In genomic region chr16:31149332-31149731, GRCh38 we compare ENCODE assay signal across 24 cellular contexts. TPM values are rescaled to one million over a fixed set of nuclear protein-coding genes. Genes with fewer than 3 reads are reported as not detected.
DNase-seq lines count a peak whose midpoint lies in the region; FAIRE-seq and TF ChIP-seq lines count a peak whose summit lies in the region.
"Had no signal": no experiment of that assay in that cellular context is flagged by ENCODE, and none has a peak within 500 bp of the region (broad histone marks: within the 10 kb centered on the region; RNA-seq: fewer than 3 reads in every experiment).

No MANE protein-coding gene starts in this region.

- no peak overlapping the region for H3K56ac ChIP-seq in H1 (replicated peaks; ENCODE audit: insufficient read length, low read depth, low read length)

- H3K18ac ChIP-seq in H1 (ENCODE audit: extremely low read depth, low read length), result no peak overlapping the region

- WGBS in H1 (ENCODE audit: extremely low coverage in 1 of 2, insufficient coverage in 1 of 2, insufficient read length in 1 of 2, insufficient replicate concordance in 2 of 2, low coverage in 1 of 2, low lambda C conversion rate in 2 of 2, missing lambda C conversion rate in 1 of 2), 2 experiments, result 67% methylated on average over 2 of the region's 5 CpGs; no CpG with 5 or more reads in 1 of the 2 experiments

- in situ Hi-C loops in HAP-1 (cut with MboI; ENCODE audit: low sequenced_read_pairs), result no loop called here

- TF ChIP-seq EP300 in H1 (IDR thresholded peaks at IDR 0.05; ENCODE audit: borderline replicate concordance in 1 of 2, low read depth in 2 of 2, low read length in 2 of 2), result no peak

- 0 out of 2 replicates have a peak overlapping the region, but pooled peaks have one; percentile 53 for H2BK12ac ChIP-seq in H1 (ENCODE audit: low read depth, low read length)

- no peak for FAIRE-seq in H1 (lab: Jason Lieb, UNC)

- TF ChIP-seq POLR2A in H1 (IDR thresholded peaks at IDR 0.05; ENCODE audit: control extremely low read depth in 1 of 2, low read depth in 2 of 2, low read length in 2 of 2), result no peak

- no peak overlapping the region for H2BK120ac ChIP-seq in H1 (replicated peaks; ENCODE audit: low read depth, low read length)

- H3K9me3 ChIP-seq in H1 (ENCODE audit: insufficient read depth in 2 of 2, low read depth in 1 of 2, low read length in 1 of 2) (no peaks in the 10 kb centered on the region), osteoblast (ENCODE audit: low read depth, low read length) (no peaks in the 10 kb centered on the region), HAP-1 (no peaks in the 10 kb centered on the region)
- H3K9me3 ChIP-seq: Peyer's patch, tibial artery had no signal

- H3K4me3 ChIP-seq in H1 (ENCODE audit: extremely low read depth in 1 of 4, insufficient read depth in 2 of 4, low read depth in 3 of 4, low read length in 4 of 4), result no peak overlapping the region
- H3K4me3 ChIP-seq in osteoblast (ENCODE audit: insufficient read depth, low read length), result no peak overlapping the region
- no peak overlapping the region for H3K4me3 ChIP-seq in HAP-1
- H3K4me3 ChIP-seq: tibial artery had no signal

- H3K36me3 Mint-ChIP-seq in activated CD4-positive, alpha-beta T cell treated with anti-CD3 and anti-CD28 coated beads, Interleukin-2, amount 10 ng/mL, durations not matched to agents 7 days and 5 days (ENCODE audit: low read depth), result no peaks in the 10 kb centered on the region
- H3K36me3 Mint-ChIP-seq: activated naive CD4-positive, alpha-beta T cell treated with anti-CD3 and anti-CD28 coated beads, Interleukin-2, amount 50 U/mL, for 24 hours; CD8-positive, alpha-beta T cell; IgD-negative memory B cell had no signal

- CTCF ChIA-PET in activated CD4-positive, alpha-beta T cell treated with anti-CD3 and anti-CD28 coated beads, Interleukin-2, amount 10 ng/mL, durations not matched to agents 7 days and 5 days (lab: Charles Lee), result no interaction called here
- CTCF ChIA-PET in H1 (lab: Charles Lee; ENCODE audit: partially characterized antibody), result interaction anchor here (0.6 to 1.5 kb wide), 3 partner anchors 10 to 574 kb away, joined by 3 to 5 read pairs (median 3); no protein-coding TSS in a partner anchor

- TF ChIP-seq RAD21 in H1 (IDR thresholded peaks at IDR 0.05 in 1 of 2, conservative IDR thresholded peaks at IDR 0.05 in 1 of 2; ENCODE audit: low read depth in 2 of 2, low read length in 2 of 2), result no peak

- H4K8ac ChIP-seq in H1 (ENCODE audit: extremely low read depth, insufficient read depth, low read length), result no peak overlapping the region

- H2BK20ac ChIP-seq in H1 (ENCODE audit: low read length), result no peak overlapping the region

- H3K36me3 ChIP-seq in H1 (ENCODE audit: control insufficient read depth in 2 of 4, insufficient read depth in 4 of 4, low read length in 3 of 4), result no peaks in the 10 kb centered on the region
- H3K36me3 ChIP-seq in osteoblast (ENCODE audit: insufficient read depth, low read length), result no peaks in the 10 kb centered on the region
- no peaks in the 10 kb centered on the region for H3K36me3 ChIP-seq in HAP-1 (replicated peaks)
- H3K36me3 ChIP-seq: Peyer's patch, tibial artery had no signal

- H3K23me2 ChIP-seq in H1 (ENCODE audit: low read depth, low read length), result peaks cover 7% of the 10 kb centered on the region; the same call in 1 of the 2 replicates

- H2AFZ ChIP-seq in H1 (ENCODE audit: low read length) (no peak overlapping the region), osteoblast (ENCODE audit: low read length) (no peak overlapping the region)
- H2AFZ ChIP-seq: parathyroid adenoma had no signal

- H3K4me3 Mint-ChIP-seq in activated CD4-positive, alpha-beta T cell treated with anti-CD3 and anti-CD28 coated beads, Interleukin-2, amount 10 ng/mL, durations not matched to agents 7 days and 5 days, result no peak overlapping the region
- H3K4me3 Mint-ChIP-seq: activated CD8-positive, alpha-beta T cell treated with anti-CD3 and anti-CD28 coated beads for 36 hours; activated naive CD4-positive, alpha-beta T cell treated with anti-CD3 and anti-CD28 coated beads, Interleukin-2, amount 50 U/mL, for 24 hours; activated T-helper 17 cell treated with anti-CD3 and anti-CD28 coated beads, Interleukin-2, amount 50 U/mL, for 72 hours; CD8-positive, alpha-beta T cell; IgD-negative memory B cell had no signal

- POLR2A ChIA-PET in activated CD4-positive, alpha-beta T cell treated with anti-CD3 and anti-CD28 coated beads, Interleukin-2, amount 10 ng/mL, durations not matched to agents 7 days and 5 days (lab: Charles Lee), result no interaction called here
- POLR2A ChIA-PET in H1 (lab: Charles Lee; ENCODE audit: partially characterized antibody), result interaction anchor here (1.6 to 34.9 kb wide), 5 partner anchors 8 to 33 kb away, joined by 5 to 713 read pairs (median 17); partner anchors contain the start of genes BCKDK, FUS, KAT8 and PRSS8

- no peaks in the 10 kb centered on the region for H3K9me3 Mint-ChIP-seq in activated CD4-positive, alpha-beta T cell treated with anti-CD3 and anti-CD28 coated beads, Interleukin-2, amount 10 ng/mL, durations not matched to agents 7 days and 5 days
- H3K9me3 Mint-ChIP-seq: activated CD8-positive, alpha-beta T cell treated with anti-CD3 and anti-CD28 coated beads for 36 hours; activated naive CD4-positive, alpha-beta T cell treated with anti-CD3 and anti-CD28 coated beads, Interleukin-2, amount 50 U/mL, for 24 hours; activated T-helper 17 cell treated with anti-CD3 and anti-CD28 coated beads, Interleukin-2, amount 50 U/mL, for 72 hours; CD8-positive, alpha-beta T cell; IgD-negative memory B cell had no signal

- DNase-seq in activated CD4-positive, alpha-beta T cell treated with anti-CD3 and anti-CD28 coated beads, Interleukin-2, amount 10 ng/mL, durations not matched to agents 7 days and 5 days, result no peak
- no peak for DNase-seq in activated CD4-positive, alpha-beta T cell treated with anti-CD3 and anti-CD28 coated beads for 4 hours
- DNase-seq in H1 (ENCODE audit: low read depth in 1 of 2, low spot score in 2 of 2) (no peak), osteoblast (ENCODE audit: insufficient read length, low spot score, missing footprints) (peak; percentile 51), HAP-1 (ENCODE audit: low spot score in 2 of 2) (no peak)
- DNase-seq in effector CD8-positive, alpha-beta T cell (lab: John Stamatoyannopoulos, UW), result no peak
- DNase-seq: activated CD8-positive, alpha-beta T cell treated with anti-CD3 and anti-CD28 coated beads for 36 hours; amygdala; CD8-positive, alpha-beta T cell; HCEC 1CT; mammary epithelial cell; NCI-H1048; NCI-H1694; NCI-H2171; NCI-H524 treated with DMSO at 0.1 percent for 48 hours; Peyer's patch; stimulated activated CD4-positive, alpha-beta T cell treated with anti-CD3 and anti-CD28 coated beads, Interleukin-2, amount 100 ng/mL, for 24 hours; tibial artery had no signal

- no peaks in the 10 kb centered on the region for H3K79me2 ChIP-seq in H1 (ENCODE audit: control insufficient read depth in 1 of 2, insufficient read depth in 2 of 2, low read length in 2 of 2)
- H3K79me2 ChIP-seq in osteoblast (ENCODE audit: insufficient read depth, low read length), result no peaks in the 10 kb centered on the region
- H3K79me2 ChIP-seq: parathyroid adenoma had no signal

- peak overlapping the region; percentile 81; the same call in 1 of the 2 replicates for H2BK15ac ChIP-seq in H1 (ENCODE audit: low read length)

- H4K5ac ChIP-seq in H1 (ENCODE audit: insufficient read length, low read depth, low read length), result no peak overlapping the region

- peaks cover 0 to 18% (median 4%) of the 10 kb centered on the region in 4 experiments; a peak in 5 of 7 replicates for H3K4me1 ChIP-seq in H1 (replicated peaks in 1 of 4; ENCODE audit: control insufficient read depth in 3 of 4, insufficient read depth in 4 of 4, low read length in 3 of 4)
- no peaks in the 10 kb centered on the region for H3K4me1 ChIP-seq in osteoblast (ENCODE audit: insufficient read depth, low read length)
- no peaks in the 10 kb centered on the region for H3K4me1 ChIP-seq in HAP-1
- H3K4me1 ChIP-seq: parathyroid adenoma had no signal

- H3K27ac Mint-ChIP-seq in activated CD4-positive, alpha-beta T cell treated with anti-CD3 and anti-CD28 coated beads, Interleukin-2, amount 10 ng/mL, durations not matched to agents 7 days and 5 days, result peak overlapping the region; percentile 22
- H3K27ac Mint-ChIP-seq: activated CD8-positive, alpha-beta T cell treated with anti-CD3 and anti-CD28 coated beads for 36 hours; activated naive CD4-positive, alpha-beta T cell treated with anti-CD3 and anti-CD28 coated beads, Interleukin-2, amount 50 U/mL, for 24 hours; activated T-helper 17 cell treated with anti-CD3 and anti-CD28 coated beads, Interleukin-2, amount 50 U/mL, for 72 hours; CD8-positive, alpha-beta T cell had no signal

- no peaks in the 10 kb centered on the region for H3K79me1 ChIP-seq in H1 (ENCODE audit: low read depth, low read length)

- TF ChIP-seq CTCF in H1 (IDR thresholded peaks at IDR 0.05; ENCODE audit: control extremely low read depth in 1 of 3, insufficient read depth in 1 of 3, low read depth in 1 of 3, low read length in 3 of 3) (no peak), osteoblast (IDR thresholded peaks at IDR 0.05; ENCODE audit: extremely low read depth, low read depth, low read length) (no peak)

- H3K27me3 Mint-ChIP-seq in activated CD4-positive, alpha-beta T cell treated with anti-CD3 and anti-CD28 coated beads, Interleukin-2, amount 10 ng/mL, durations not matched to agents 7 days and 5 days, result peaks cover 10% of the 10 kb centered on the region
- H3K27me3 Mint-ChIP-seq: activated CD8-positive, alpha-beta T cell treated with anti-CD3 and anti-CD28 coated beads for 36 hours; activated naive CD4-positive, alpha-beta T cell treated with anti-CD3 and anti-CD28 coated beads, Interleukin-2, amount 50 U/mL, for 24 hours; activated T-helper 17 cell treated with anti-CD3 and anti-CD28 coated beads, Interleukin-2, amount 50 U/mL, for 72 hours had no signal

- peak overlapping the region; percentile 26; the same call in 1 of the 2 replicates for H2BK5ac ChIP-seq in H1 (ENCODE audit: low read depth, low read length)

- no peak overlapping the region for H3K27ac ChIP-seq in H1 (ENCODE audit: low read depth, low read length)
- H3K27ac ChIP-seq in osteoblast (ENCODE audit: low read depth, low read length), result no peak overlapping the region
- H3K27ac ChIP-seq: 22Rv1, parathyroid adenoma, tibial artery had no signal

- H4K20me1 ChIP-seq in H1 (replicated peaks in 1 of 2; ENCODE audit: control insufficient read depth in 1 of 2, insufficient read depth in 2 of 2, low read length in 2 of 2), result no peaks in the 10 kb centered on the region
- H4K20me1 ChIP-seq in osteoblast (ENCODE audit: insufficient read depth, low read length), result no peaks in the 10 kb centered on the region

- no peak overlapping the region for H3K14ac ChIP-seq in H1 (ENCODE audit: insufficient read length)

- peaks cover 15% of the 10 kb centered on the region for H3K4me1 Mint-ChIP-seq in activated CD4-positive, alpha-beta T cell treated with anti-CD3 and anti-CD28 coated beads, Interleukin-2, amount 10 ng/mL, durations not matched to agents 7 days and 5 days
- H3K4me1 Mint-ChIP-seq: activated naive CD4-positive, alpha-beta T cell treated with anti-CD3 and anti-CD28 coated beads, Interleukin-2, amount 50 U/mL, for 24 hours; activated T-helper 17 cell treated with anti-CD3 and anti-CD28 coated beads, Interleukin-2, amount 50 U/mL, for 72 hours; IgD-negative memory B cell had no signal

- H3K27me3 ChIP-seq in H1 (replicated peaks in 1 of 4; ENCODE audit: control insufficient read depth in 3 of 4, extremely low read depth in 1 of 4, insufficient read depth in 3 of 4, low read length in 3 of 4) (peaks cover 0 to 11% (median 5%) of the 10 kb centered on the region in 4 experiments; a peak in 4 of 7 replicates), osteoblast (ENCODE audit: insufficient read depth, low read length) (peaks cover 30% of the 10 kb centered on the region), HAP-1 (ENCODE audit: low read depth) (no peaks in the 10 kb centered on the region)
- H3K27me3 ChIP-seq: Peyer's patch had no signal

- no peak overlapping the region; the same call in 1 of the 2 replicates for H2AK5ac ChIP-seq in H1 (ENCODE audit: low read depth, low read length)

- no peak overlapping the region for H3K9ac ChIP-seq in H1 (replicated peaks in 1 of 4; ENCODE audit: extremely low read depth in 1 of 4, low read depth in 3 of 4, low read length in 3 of 4)
- H3K9ac ChIP-seq: parathyroid adenoma had no signal

- no peak overlapping the region for H3K23ac ChIP-seq in H1 (ENCODE audit: insufficient read length)

- H3K4me2 ChIP-seq in H1 (ENCODE audit: insufficient read depth in 1 of 2, low read depth in 2 of 2, low read length in 2 of 2), result no peak overlapping the region; a peak in 2 of 4 replicates
- H3K4me2 ChIP-seq in osteoblast (ENCODE audit: insufficient read depth, low read length), result no peak overlapping the region

- H4K91ac ChIP-seq in H1 (replicated peaks; ENCODE audit: insufficient read length, low read length), result no peak overlapping the region

- H3K4ac ChIP-seq in H1 (replicated peaks; ENCODE audit: insufficient read length, low read depth, low read length), result no peak overlapping the region

RNA-seq across cellular contexts. Expression of gene PRSS36, which starts 0.5 kb away (rescaled TPM):
- 1 to 10 TPM in 1 of 2 experiments, under 1 TPM in 1; 0.89 to 1.7 TPM for total RNA-seq in activated CD4-positive, alpha-beta T cell treated with anti-CD3 and anti-CD28 coated beads, Interleukin-2, amount 10 ng/mL, durations not matched to agents 7 days and 5 days
- 1.3 TPM in 2 replicates for total RNA-seq in H1 (2021; fragmentation: NEBNext Ultra II Directional; extraction: Animal tissue kit (Norgen Biotek cat#: 25700))
- polyA plus RNA-seq in H1 (2011; rRNA removed), result 1.9 and 3.1 TPM in 2 replicates
- 2.3 TPM for polyA plus RNA-seq in H1 (2011; cell fraction: cytosol; rRNA removed)
- polyA plus RNA-seq in H1 (2011; cell fraction: nucleus; rRNA removed), result 3.5 TPM
- 0.76 to 1.4 TPM (median 1.1 TPM) in 4 replicates for polyA plus RNA-seq in H1 (2012, experiment 1 of 2)
- 0.33 TPM for polyA plus RNA-seq in H1 (2012, experiment 2 of 2)
- polyA plus RNA-seq in H1 (2013, experiment 1 of 2), result 0.87 TPM
- polyA plus RNA-seq in H1 (2013, experiment 2 of 2), result 0.68 TPM
- polyA minus RNA-seq in H1 (2011; rRNA and poly(A)+ RNA removed), result 0.41 TPM in 1 of 2 replicates, not detected in the other
- not detected for polyA minus RNA-seq in H1 (2011; cell fraction: cytosol; rRNA and poly(A)+ RNA removed)
- 1.7 TPM for polyA minus RNA-seq in H1 (2011; cell fraction: nucleus; rRNA and poly(A)+ RNA removed)
- 0.29 TPM in 1 of 2 replicates, not detected in the other for total RNA-seq in osteoblast

RNA-seq across cellular contexts. Expression of gene PRSS8, which starts 13.8 kb away (rescaled TPM):
- under 1 TPM in 1 of 2 experiments, not detected in 1; 0.17 TPM for total RNA-seq in activated CD4-positive, alpha-beta T cell treated with anti-CD3 and anti-CD28 coated beads, Interleukin-2, amount 10 ng/mL, durations not matched to agents 7 days and 5 days
- 86.1 and 87.7 TPM in 2 replicates for total RNA-seq in H1 (2021; fragmentation: NEBNext Ultra II Directional; extraction: Animal tissue kit (Norgen Biotek cat#: 25700))
- 273 and 321 TPM in 2 replicates for polyA plus RNA-seq in H1 (2011; rRNA removed)
- 136 TPM for polyA plus RNA-seq in H1 (2011; cell fraction: cytosol; rRNA removed)
- polyA plus RNA-seq in H1 (2011; cell fraction: nucleus; rRNA removed), result 162 TPM
- 71.0 to 119 TPM (median 109 TPM) in 4 replicates for polyA plus RNA-seq in H1 (2012, experiment 1 of 2)
- 123 TPM for polyA plus RNA-seq in H1 (2012, experiment 2 of 2)
- 180 TPM for polyA plus RNA-seq in H1 (2013, experiment 1 of 2)
- 205 TPM for polyA plus RNA-seq in H1 (2013, experiment 2 of 2)
- 56.1 and 63.2 TPM in 2 replicates for polyA minus RNA-seq in H1 (2011; rRNA and poly(A)+ RNA removed)
- polyA minus RNA-seq in H1 (2011; cell fraction: cytosol; rRNA and poly(A)+ RNA removed), result 86.6 TPM
- 37.2 TPM for polyA minus RNA-seq in H1 (2011; cell fraction: nucleus; rRNA and poly(A)+ RNA removed)
- not detected in 2 replicates for total RNA-seq in osteoblast
- total RNA-seq: activated CD8-positive, alpha-beta T cell treated with anti-CD3 and anti-CD28 coated beads for 36 hours; activated T-helper 17 cell treated with anti-CD3 and anti-CD28 coated beads, Interleukin-2, amount 50 U/mL, for 72 hours; CD8-positive, alpha-beta T cell had no signal
- polyA plus RNA-seq: IgD-negative memory B cell, neural cell had no signal

RNA-seq across cellular contexts. Expression of gene FUS, which starts 30.6 kb away (rescaled TPM):
- total RNA-seq in activated CD4-positive, alpha-beta T cell treated with anti-CD3 and anti-CD28 coated beads, Interleukin-2, amount 10 ng/mL, durations not matched to agents 7 days and 5 days, result 100 to 1,000 TPM; 552 to 581 TPM
- 685 and 686 TPM in 2 replicates for total RNA-seq in H1 (2021; fragmentation: NEBNext Ultra II Directional; extraction: Animal tissue kit (Norgen Biotek cat#: 25700))
- polyA plus RNA-seq in H1 (2011; rRNA removed), result 484 and 491 TPM in 2 replicates
- 464 TPM for polyA plus RNA-seq in H1 (2011; cell fraction: cytosol; rRNA removed)
- polyA plus RNA-seq in H1 (2011; cell fraction: nucleus; rRNA removed), result 680 TPM
- 1,043 to 1,228 TPM (median 1,129 TPM) in 4 replicates for polyA plus RNA-seq in H1 (2012, experiment 1 of 2)
- polyA plus RNA-seq in H1 (2012, experiment 2 of 2), result 352 TPM
- 689 TPM for polyA plus RNA-seq in H1 (2013, experiment 1 of 2)
- 688 TPM for polyA plus RNA-seq in H1 (2013, experiment 2 of 2)
- 207 and 224 TPM in 2 replicates for polyA minus RNA-seq in H1 (2011; rRNA and poly(A)+ RNA removed)
- 462 TPM for polyA minus RNA-seq in H1 (2011; cell fraction: cytosol; rRNA and poly(A)+ RNA removed)
- polyA minus RNA-seq in H1 (2011; cell fraction: nucleus; rRNA and poly(A)+ RNA removed), result 413 TPM
- 24.2 and 30.4 TPM in 2 replicates for total RNA-seq in osteoblast

RNA-seq across cellular contexts. Expression of gene KAT8, which starts 31.9 kb away (rescaled TPM):
- 10 to 100 TPM; 63.4 to 67.7 TPM for total RNA-seq in activated CD4-positive, alpha-beta T cell treated with anti-CD3 and anti-CD28 coated beads, Interleukin-2, amount 10 ng/mL, durations not matched to agents 7 days and 5 days
- total RNA-seq in H1 (2021; fragmentation: NEBNext Ultra II Directional; extraction: Animal tissue kit (Norgen Biotek cat#: 25700)), result 61.6 and 68.7 TPM in 2 replicates
- 52.6 and 60.8 TPM in 2 replicates for polyA plus RNA-seq in H1 (2011; rRNA removed)
- 73.1 TPM for polyA plus RNA-seq in H1 (2011; cell fraction: cytosol; rRNA removed)
- polyA plus RNA-seq in H1 (2011; cell fraction: nucleus; rRNA removed), result 90.5 TPM
- 51.6 to 65.4 TPM (median 59.2 TPM) in 4 replicates for polyA plus RNA-seq in H1 (2012, experiment 1 of 2)
- 51.0 TPM for polyA plus RNA-seq in H1 (2012, experiment 2 of 2)
- polyA plus RNA-seq in H1 (2013, experiment 1 of 2), result 35.2 TPM
- polyA plus RNA-seq in H1 (2013, experiment 2 of 2), result 33.5 TPM
- 43.6 and 47.9 TPM in 2 replicates for polyA minus RNA-seq in H1 (2011; rRNA and poly(A)+ RNA removed)
- 29.1 TPM for polyA minus RNA-seq in H1 (2011; cell fraction: cytosol; rRNA and poly(A)+ RNA removed)
- polyA minus RNA-seq in H1 (2011; cell fraction: nucleus; rRNA and poly(A)+ RNA removed), result 25.3 TPM
- 31.8 and 35.1 TPM in 2 replicates for total RNA-seq in osteoblast

RNA-seq across cellular contexts. Expression of gene BCKDK, which starts 41.1 kb away (rescaled TPM):
- 10 to 100 TPM; 23.0 to 23.5 TPM for total RNA-seq in activated CD4-positive, alpha-beta T cell treated with anti-CD3 and anti-CD28 coated beads, Interleukin-2, amount 10 ng/mL, durations not matched to agents 7 days and 5 days
- total RNA-seq in H1 (2021; fragmentation: NEBNext Ultra II Directional; extraction: Animal tissue kit (Norgen Biotek cat#: 25700)), result 49.6 and 51.5 TPM in 2 replicates
- 77.1 and 97.1 TPM in 2 replicates for polyA plus RNA-seq in H1 (2011; rRNA removed)
- 46.5 TPM for polyA plus RNA-seq in H1 (2011; cell fraction: cytosol; rRNA removed)
- 79.7 TPM for polyA plus RNA-seq in H1 (2011; cell fraction: nucleus; rRNA removed)
- polyA plus RNA-seq in H1 (2012, experiment 1 of 2), result 30.1 to 58.0 TPM (median 53.0 TPM) in 4 replicates
- polyA plus RNA-seq in H1 (2012, experiment 2 of 2), result 61.9 TPM
- polyA plus RNA-seq in H1 (2013, experiment 1 of 2), result 45.0 TPM
- polyA plus RNA-seq in H1 (2013, experiment 2 of 2), result 46.8 TPM
- 24.8 and 31.0 TPM in 2 replicates for polyA minus RNA-seq in H1 (2011; rRNA and poly(A)+ RNA removed)
- polyA minus RNA-seq in H1 (2011; cell fraction: cytosol; rRNA and poly(A)+ RNA removed), result 36.6 TPM
- 32.5 TPM for polyA minus RNA-seq in H1 (2011; cell fraction: nucleus; rRNA and poly(A)+ RNA removed)
- total RNA-seq in osteoblast, result 25.9 and 30.0 TPM in 2 replicates

Comparison
In these comparisons a context has a peak if more than half of its experiments do, and no peak if none do; other contexts are left out.
1. RNA of gene PRSS8, which starts 13.8 kb away (total RNA-seq): 86.1 to 87.7 TPM in H1; 0.17 TPM in activated CD4-positive, alpha-beta T cell treated with anti-CD3 and anti-CD28 coated beads, Interleukin-2, amount 10 ng/mL, durations not matched to agents 7 days and 5 days and not detected in osteoblast; every median in the first group is over 10 times any median in the second.
2. RNA of gene FUS, which starts 30.6 kb away (total RNA-seq): 685 to 686 TPM in H1 and 552 to 581 TPM in activated CD4-positive, alpha-beta T cell treated with anti-CD3 and anti-CD28 coated beads, Interleukin-2, amount 10 ng/mL, durations not matched to agents 7 days and 5 days; 24.2 to 30.4 TPM in osteoblast; every median in the first group is over 10 times any median in the second.